In genomic region chr3:72157782-72158638, GRCh38 we compare ENCODE assay signal across 13 cellular contexts.
DNase-seq lines count a peak whose midpoint lies in the region; ATAC-seq, FAIRE-seq and TF ChIP-seq lines count a peak whose summit lies in the region.
"Had no signal": no experiment of that assay in that cellular context is flagged by ENCODE, and none has a peak within 500 bp of the region (broad histone marks: within the 10 kb centered on the region; RNA-seq: fewer than 3 reads in every experiment).

No MANE protein-coding gene starts in this region.

- TF ChIP-seq EP300 in SK-N-SH (IDR thresholded peaks at IDR 0.05; ENCODE audit: borderline replicate concordance in 1 of 2, low read depth in 1 of 2, low read length in 1 of 2): no peak

- no peak overlapping the region for H2AFZ ChIP-seq in SK-N-SH (ENCODE audit: low read depth)
- H2AFZ ChIP-seq: parathyroid adenoma had no signal

- CTCF ChIA-PET in activated B cell treated with CpG ODN at 0.5 μM for 24 hours (lab: Charles Lee) (no interaction called here), SK-N-SH (lab: Yijun Ruan, JAX) (interaction anchor here (1.1 to 1.2 kb wide), 2 partner anchors 202 to 508 kb away, joined by 3 read pairs; no protein-coding TSS in a partner anchor)

- no peaks in the 10 kb centered on the region for H3K27me3 ChIP-seq in GM06990 (replicated peaks; ENCODE audit: control insufficient read depth, insufficient read depth, low read length)
- H3K27me3 ChIP-seq in SK-N-SH (ENCODE audit: insufficient read depth): no peaks in the 10 kb centered on the region

- H3K36me3 ChIP-seq in GM06990 (ENCODE audit: control insufficient read depth, insufficient read depth, low read length) (no peaks in the 10 kb centered on the region), SK-N-SH (replicated peaks in 1 of 2; ENCODE audit: control insufficient read depth in 1 of 2, insufficient read depth in 2 of 2, low read length in 1 of 2) (no peaks in the 10 kb centered on the region)

- 81% methylated on average over 6 of the region's 7 CpGs for WGBS in SK-N-SH (ENCODE audit: low lambda C conversion rate)

- no peaks in the 10 kb centered on the region for H3K36me3 Mint-ChIP-seq in activated B cell treated with CpG ODN at 0.5 μM for 24 hours (ENCODE audit: low read depth)

- peak overlapping the region; percentile 39 for H3K4me3 Mint-ChIP-seq in activated B cell treated with CpG ODN at 0.5 μM for 24 hours

- intact Hi-C loops in activated B cell treated with CpG ODN at 0.5 μM for 24 hours (cut with micrococcal nuclease): loop anchor here (2.0 kb wide), 1 partner anchor 13 kb away; no protein-coding TSS in a partner anchor

- H3K4me1 Mint-ChIP-seq in activated B cell treated with CpG ODN at 0.5 μM for 24 hours: peaks cover 33% of the 10 kb centered on the region

- TF ChIP-seq RAD21 in SK-N-SH (IDR thresholded peaks at IDR 0.05; ENCODE audit: low read length): no peak

- peak; percentile 79 for FAIRE-seq in GM19239 (lab: Jason Lieb, UNC)

- peaks cover 4% of the 10 kb centered on the region for H3F3A ChIP-seq in SK-N-SH (replicated peaks; ENCODE audit: insufficient read depth)

- no peaks in the 10 kb centered on the region for H3K9me2 ChIP-seq in SK-N-SH

- no peaks in the 10 kb centered on the region for H3K9me3 ChIP-seq in SK-N-SH

- DNase-seq in GM06990 (ENCODE audit: extremely low read depth, insufficient read length) (peak; percentile 26), GM19239 (ENCODE audit: insufficient read length, low spot score) (no peak), activated B cell treated with CpG ODN at 0.5 μM for 24 hours (no peak), left lobe of liver (ENCODE audit: low spot score) (no peak), SK-N-SH (no peak), HT-29 (ENCODE audit: low spot score) (no peak)
- DNase-seq: activated effector memory CD4-positive, alpha-beta T cell treated with Interleukin-2 at 50 U/mL for 16 hours; mesendoderm; MV-4-11 had no signal

- H3K9me3 Mint-ChIP-seq in activated B cell treated with CpG ODN at 0.5 μM for 24 hours: peaks cover 4% of the 10 kb centered on the region

- H3K4me1 ChIP-seq in SK-N-SH (ENCODE audit: control insufficient read depth in 1 of 2, insufficient read depth in 2 of 2, low read depth in 1 of 2, low read length in 1 of 2): peaks cover 0 to 23% of the 10 kb centered on the region in 2 experiments; a peak in 2 of 4 replicates

- TF ChIP-seq CTCF in GM06990 (IDR thresholded peaks at IDR 0.05; ENCODE audit: insufficient read depth, low read length, poor library complexity, severe bottlenecking): no peak
- no peak for TF ChIP-seq CTCF in activated B cell treated with CpG ODN at 0.5 μM for 24 hours (IDR thresholded peaks at IDR 0.05)
- no peak for TF ChIP-seq CTCF in SK-N-SH (IDR thresholded peaks at IDR 0.05)

- no peak overlapping the region for H3K4me2 ChIP-seq in SK-N-SH

- no peak overlapping the region for H3K27ac ChIP-seq in SK-N-SH (ENCODE audit: low read depth in 2 of 2, low read length in 1 of 2)
- H3K27ac ChIP-seq: C4-2B, parathyroid adenoma had no signal

- no peak overlapping the region for H3K27ac Mint-ChIP-seq in activated B cell treated with CpG ODN at 0.5 μM for 24 hours

- no peaks in the 10 kb centered on the region for H3K79me2 ChIP-seq in SK-N-SH (ENCODE audit: insufficient read depth)
- H3K79me2 ChIP-seq: parathyroid adenoma had no signal

- ATAC-seq in HG03064 (IDR thresholded peaks at IDR 0.05; ENCODE audit: low read depth, unreplicated experiment) (peak; percentile 57), activated B cell treated with CpG ODN at 0.5 μM for 24 hours (ENCODE audit: low read depth) (peak; percentile 75), left lobe of liver (no peak), GM19452 (IDR thresholded peaks at IDR 0.05; ENCODE audit: unreplicated experiment) (no peak)

- H3K4me3 ChIP-seq in GM06990 (replicated peaks; ENCODE audit: low read depth, low read length): no peak overlapping the region
- no peak overlapping the region for H3K4me3 ChIP-seq in SK-N-SH (ENCODE audit: low read depth in 2 of 2, low read length in 1 of 2)

- H3K9ac ChIP-seq in SK-N-SH: no peak overlapping the region
- H3K9ac ChIP-seq: parathyroid adenoma had no signal

- H3K27me3 Mint-ChIP-seq in activated B cell treated with CpG ODN at 0.5 μM for 24 hours: no peaks in the 10 kb centered on the region

- no peaks in the 10 kb centered on the region for H4K20me1 ChIP-seq in SK-N-SH (ENCODE audit: insufficient read depth)

- POLR2A ChIA-PET in activated B cell treated with CpG ODN at 0.5 μM for 24 hours (lab: Charles Lee) (no interaction called here), SK-N-SH (lab: Yijun Ruan, JAX) (no interaction called here)

TF ChIP-seq in SK-N-SH, 30 proteins besides CTCF, POLR2A, EP300 and RAD21:
- TF ChIP-seq FOXM1 (IDR thresholded peaks at IDR 0.05; ENCODE audit: low read depth) (no peak), TEAD4 (IDR thresholded peaks at IDR 0.05; ENCODE audit: borderline replicate concordance, insufficient read depth) (no peak), RCOR1 (IDR thresholded peaks at IDR 0.05; ENCODE audit: low read length) (no peak), EZH2phosphoT487 (IDR thresholded peaks at IDR 0.05; ENCODE audit: borderline replicate concordance, low read depth) (no peak), GATA2 (CRISPR knock-in tag; IDR thresholded peaks at IDR 0.05) (no peak), FOXJ3 (CRISPR knock-in tag; IDR thresholded peaks at IDR 0.05) (no peak), MXI1 (IDR thresholded peaks at IDR 0.05; ENCODE audit: low read depth, low read length) (no peak), GABPA (IDR thresholded peaks at IDR 0.05; ENCODE audit: low read depth) (no peak), RXRA (IDR thresholded peaks at IDR 0.05; ENCODE audit: borderline replicate concordance, low read depth) (no peak), SMC3 (IDR thresholded peaks at IDR 0.05; ENCODE audit: low read depth, low read length) (no peak), TAF1 (IDR thresholded peaks at IDR 0.05; ENCODE audit: borderline replicate concordance, low read depth, low read length) (no peak)
- TF ChIP-seq, protein P1, sequence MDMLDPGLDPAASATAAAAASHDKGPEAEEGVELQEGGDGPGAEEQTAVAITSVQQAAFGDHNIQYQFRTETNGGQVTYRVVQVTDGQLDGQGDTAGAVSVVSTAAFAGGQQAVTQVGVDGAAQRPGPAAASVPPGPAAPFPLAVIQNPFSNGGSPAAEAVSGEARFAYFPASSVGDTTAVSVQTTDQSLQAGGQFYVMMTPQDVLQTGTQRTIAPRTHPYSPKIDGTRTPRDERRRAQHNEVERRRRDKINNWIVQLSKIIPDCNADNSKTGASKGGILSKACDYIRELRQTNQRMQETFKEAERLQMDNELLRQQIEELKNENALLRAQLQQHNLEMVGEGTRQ (IDR thresholded peaks at IDR 0.05; ENCODE audit: borderline replicate concordance, low read depth, low read length): no peak
- TF ChIP-seq, protein P2, sequence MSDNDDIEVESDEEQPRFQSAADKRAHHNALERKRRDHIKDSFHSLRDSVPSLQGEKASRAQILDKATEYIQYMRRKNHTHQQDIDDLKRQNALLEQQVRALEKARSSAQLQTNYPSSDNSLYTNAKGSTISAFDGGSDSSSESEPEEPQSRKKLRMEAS (IDR thresholded peaks at IDR 0.05; ENCODE audit: low read depth): no peak
- TF ChIP-seq, protein P3, sequence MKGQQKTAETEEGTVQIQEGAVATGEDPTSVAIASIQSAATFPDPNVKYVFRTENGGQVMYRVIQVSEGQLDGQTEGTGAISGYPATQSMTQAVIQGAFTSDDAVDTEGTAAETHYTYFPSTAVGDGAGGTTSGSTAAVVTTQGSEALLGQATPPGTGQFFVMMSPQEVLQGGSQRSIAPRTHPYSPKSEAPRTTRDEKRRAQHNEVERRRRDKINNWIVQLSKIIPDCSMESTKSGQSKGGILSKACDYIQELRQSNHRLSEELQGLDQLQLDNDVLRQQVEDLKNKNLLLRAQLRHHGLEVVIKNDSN (IDR thresholded peaks at IDR 0.05; ENCODE audit: borderline replicate concordance, low read depth): no peak
- TF ChIP-seq, protein P4, sequence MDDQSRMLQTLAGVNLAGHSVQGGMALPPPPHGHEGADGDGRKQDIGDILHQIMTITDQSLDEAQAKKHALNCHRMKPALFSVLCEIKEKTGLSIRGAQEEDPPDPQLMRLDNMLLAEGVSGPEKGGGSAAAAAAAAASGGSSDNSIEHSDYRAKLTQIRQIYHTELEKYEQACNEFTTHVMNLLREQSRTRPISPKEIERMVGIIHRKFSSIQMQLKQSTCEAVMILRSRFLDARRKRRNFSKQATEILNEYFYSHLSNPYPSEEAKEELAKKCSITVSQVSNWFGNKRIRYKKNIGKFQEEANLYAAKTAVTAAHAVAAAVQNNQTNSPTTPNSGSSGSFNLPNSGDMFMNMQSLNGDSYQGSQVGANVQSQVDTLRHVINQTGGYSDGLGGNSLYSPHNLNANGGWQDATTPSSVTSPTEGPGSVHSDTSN (IDR thresholded peaks at IDR 0.05): no peak

Comparison
In these comparisons a context has a peak if more than half of its experiments do, and no peak if none do; other contexts are left out.
1. ATAC-seq: peak in HG03064 (single experiment) and activated B cell treated with CpG ODN at 0.5 μM for 24 hours (single experiment); none in left lobe of liver (single experiment) and GM19452 (single experiment).